9 cellular contexts compared by ENCODE assay signal in the genomic region with DNA sequence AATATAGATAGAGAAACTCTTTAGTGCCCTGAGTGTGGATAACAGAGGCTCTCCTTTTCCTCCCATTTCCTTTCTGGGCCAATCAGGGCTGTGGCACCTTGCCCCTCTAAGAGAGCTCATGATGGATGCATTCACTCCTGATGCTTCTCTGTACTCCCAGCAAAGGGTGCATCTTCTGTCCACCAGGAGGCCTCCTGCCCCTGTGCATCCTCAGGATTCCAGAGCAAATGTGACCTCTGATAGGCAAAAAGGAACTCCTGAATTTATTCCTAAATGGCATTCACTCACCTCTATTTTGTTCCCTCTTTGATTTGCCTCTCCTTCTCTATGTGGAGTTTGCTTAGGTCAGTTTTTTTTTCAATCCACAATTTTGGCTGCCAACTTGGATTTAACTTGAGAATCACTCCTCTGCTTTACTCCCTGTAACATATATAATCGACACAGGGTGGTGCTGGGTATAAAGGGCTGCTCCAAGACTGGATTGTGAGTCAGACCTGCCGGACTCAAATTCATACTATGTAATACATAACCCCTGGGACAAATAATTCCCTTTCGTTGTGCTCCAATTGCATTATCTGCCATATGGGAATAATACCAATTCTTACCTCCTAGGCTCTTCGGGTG. TPM values are rescaled to one million over a fixed set of nuclear protein-coding genes. Genes with fewer than 3 reads are reported as not detected.
DNase-seq lines count a peak whose midpoint lies in the region; ATAC-seq and TF ChIP-seq lines count a peak whose summit lies in the region.
"Had no signal": no experiment of that assay in that cellular context is flagged by ENCODE, and none has a peak within 500 bp of the region (broad histone marks: within the 10 kb centered on the region; RNA-seq: fewer than 3 reads in every experiment).

No MANE protein-coding gene starts in this region.

- no peaks in the 10 kb centered on the region for H3K36me3 ChIP-seq in kidney epithelial cell (ENCODE audit: control insufficient read depth, insufficient read depth, low read length)
- no peaks in the 10 kb centered on the region for H3K36me3 ChIP-seq in body of pancreas (replicated peaks in 1 of 2; ENCODE audit: insufficient read depth in 1 of 2, low read depth in 2 of 2)

- H3K27me3 ChIP-seq in kidney epithelial cell (ENCODE audit: control insufficient read depth, insufficient read depth, low read length) (no peaks in the 10 kb centered on the region), body of pancreas (no peaks in the 10 kb centered on the region)

- no peaks in the 10 kb centered on the region for H3K4me1 ChIP-seq in body of pancreas

- no peak overlapping the region for H3K4me3 Mint-ChIP-seq in naive thymus-derived CD8-positive, alpha-beta T cell
- H3K4me3 Mint-ChIP-seq in activated T-helper 2 cell treated with anti-CD3 and anti-CD28 coated beads, Interferon-gamma antibody, Interleukin-2, Interleukin-4, amounts not matched to agents 10 μg/mL and 5 μg/mL and 100 μg/mL, durations not matched to agents 14 hours and 24 hours and 36 hours (ENCODE audit: low read depth) = no peak overlapping the region

- no peaks in the 10 kb centered on the region for H3K9me3 ChIP-seq in body of pancreas

- peak; percentile 49 for TF ChIP-seq CTCF in kidney epithelial cell (IDR thresholded peaks at IDR 0.05; ENCODE audit: insufficient read depth, low read length, poor library complexity, severe bottlenecking)
- peak in 2 of 7 experiments; percentile 16 to 30 for TF ChIP-seq CTCF in body of pancreas (IDR thresholded peaks at IDR 0.05)

- 49 to 56% methylated on average over 4 of the region's 4 CpGs for WGBS in body of pancreas, 2 donors

- TF ChIP-seq POLR2A in body of pancreas (IDR thresholded peaks at IDR 0.05) = no peak

- no peak overlapping the region for H3K27ac Mint-ChIP-seq in naive thymus-derived CD8-positive, alpha-beta T cell
- H3K27ac Mint-ChIP-seq in activated T-helper 2 cell treated with anti-CD3 and anti-CD28 coated beads, Interferon-gamma antibody, Interleukin-2, Interleukin-4, amounts not matched to agents 10 μg/mL and 5 μg/mL and 100 μg/mL, durations not matched to agents 14 hours and 24 hours and 36 hours = no peak overlapping the region

- DNase-seq in EH (ENCODE audit: low read depth) (peak; percentile 32), kidney epithelial cell (ENCODE audit: low read depth) (no peak), body of pancreas (no peak)
- no peak for DNase-seq in naive thymus-derived CD8-positive, alpha-beta T cell
- no peak for DNase-seq in activated T-helper 2 cell treated with anti-CD3 and anti-CD28 coated beads, Interferon-gamma antibody, Interleukin-2, Interleukin-4, amounts not matched to agents 10 μg/mL and 5 μg/mL and 100 μg/mL, durations not matched to agents 14 hours and 24 hours and 36 hours (ENCODE audit: low spot score)

- POLR2A ChIA-PET in naive thymus-derived CD8-positive, alpha-beta T cell (lab: Charles Lee) = no interaction called here

- peaks cover 12 to 32% (median 26%) of the 10 kb centered on the region in 5 donors for H3K27me3 Mint-ChIP-seq in naive thymus-derived CD8-positive, alpha-beta T cell
- H3K27me3 Mint-ChIP-seq in activated T-helper 2 cell treated with anti-CD3 and anti-CD28 coated beads, Interferon-gamma antibody, Interleukin-2, Interleukin-4, amounts not matched to agents 10 μg/mL and 5 μg/mL and 100 μg/mL, durations not matched to agents 14 hours and 24 hours and 36 hours (ENCODE audit: low read depth) = peaks cover 23% of the 10 kb centered on the region

- ATAC-seq in HG03432 (IDR thresholded peaks at IDR 0.05; ENCODE audit: unreplicated experiment) (peak; percentile 47), SK-N-SH treated with all-trans-retinoic acid at 6 μM for 48 hours (peak; percentile 98), HG02852 (IDR thresholded peaks at IDR 0.05; ENCODE audit: unreplicated experiment) (no peak), body of pancreas (no peak)
- ATAC-seq in naive thymus-derived CD8-positive, alpha-beta T cell = no peak

- no peaks in the 10 kb centered on the region for H3K36me3 Mint-ChIP-seq in naive thymus-derived CD8-positive, alpha-beta T cell
- no peaks in the 10 kb centered on the region for H3K36me3 Mint-ChIP-seq in activated T-helper 2 cell treated with anti-CD3 and anti-CD28 coated beads, Interferon-gamma antibody, Interleukin-2, Interleukin-4, amounts not matched to agents 10 μg/mL and 5 μg/mL and 100 μg/mL, durations not matched to agents 14 hours and 24 hours and 36 hours (ENCODE audit: low read depth)

- no peaks in the 10 kb centered on the region for H3K4me1 Mint-ChIP-seq in naive thymus-derived CD8-positive, alpha-beta T cell
- H3K4me1 Mint-ChIP-seq in activated T-helper 2 cell treated with anti-CD3 and anti-CD28 coated beads, Interferon-gamma antibody, Interleukin-2, Interleukin-4, amounts not matched to agents 10 μg/mL and 5 μg/mL and 100 μg/mL, durations not matched to agents 14 hours and 24 hours and 36 hours (ENCODE audit: low read depth) = no peaks in the 10 kb centered on the region

- H3K27ac ChIP-seq in body of pancreas = no peak overlapping the region

- H3K9me3 Mint-ChIP-seq in naive thymus-derived CD8-positive, alpha-beta T cell = peaks cover 0 to 3% (median 0%) of the 10 kb centered on the region in 9 donors
- H3K9me3 Mint-ChIP-seq in activated T-helper 2 cell treated with anti-CD3 and anti-CD28 coated beads, Interferon-gamma antibody, Interleukin-2, Interleukin-4, amounts not matched to agents 10 μg/mL and 5 μg/mL and 100 μg/mL, durations not matched to agents 14 hours and 24 hours and 36 hours = no peaks in the 10 kb centered on the region

- H3K4me3 ChIP-seq in kidney epithelial cell (ENCODE audit: low read depth, low read length) = no peak overlapping the region
- no peak overlapping the region for H3K4me3 ChIP-seq in body of pancreas

- intact Hi-C loops in body of pancreas (cut with DNase I) = no loop called here
- intact Hi-C loops in activated T-helper 2 cell treated with anti-CD3 and anti-CD28 coated beads, Interferon-gamma antibody, Interleukin-2, Interleukin-4, amounts not matched to agents 10 μg/mL and 5 μg/mL and 100 μg/mL, durations not matched to agents 14 hours and 24 hours and 36 hours (cut with micrococcal nuclease) = no loop called here

TF ChIP-seq in SK-N-SH treated with all-trans-retinoic acid at 6 μM for 48 hours, 23 proteins besides CTCF, POLR2A, EP300 and RAD21:
- TF ChIP-seq, protein P1, sequence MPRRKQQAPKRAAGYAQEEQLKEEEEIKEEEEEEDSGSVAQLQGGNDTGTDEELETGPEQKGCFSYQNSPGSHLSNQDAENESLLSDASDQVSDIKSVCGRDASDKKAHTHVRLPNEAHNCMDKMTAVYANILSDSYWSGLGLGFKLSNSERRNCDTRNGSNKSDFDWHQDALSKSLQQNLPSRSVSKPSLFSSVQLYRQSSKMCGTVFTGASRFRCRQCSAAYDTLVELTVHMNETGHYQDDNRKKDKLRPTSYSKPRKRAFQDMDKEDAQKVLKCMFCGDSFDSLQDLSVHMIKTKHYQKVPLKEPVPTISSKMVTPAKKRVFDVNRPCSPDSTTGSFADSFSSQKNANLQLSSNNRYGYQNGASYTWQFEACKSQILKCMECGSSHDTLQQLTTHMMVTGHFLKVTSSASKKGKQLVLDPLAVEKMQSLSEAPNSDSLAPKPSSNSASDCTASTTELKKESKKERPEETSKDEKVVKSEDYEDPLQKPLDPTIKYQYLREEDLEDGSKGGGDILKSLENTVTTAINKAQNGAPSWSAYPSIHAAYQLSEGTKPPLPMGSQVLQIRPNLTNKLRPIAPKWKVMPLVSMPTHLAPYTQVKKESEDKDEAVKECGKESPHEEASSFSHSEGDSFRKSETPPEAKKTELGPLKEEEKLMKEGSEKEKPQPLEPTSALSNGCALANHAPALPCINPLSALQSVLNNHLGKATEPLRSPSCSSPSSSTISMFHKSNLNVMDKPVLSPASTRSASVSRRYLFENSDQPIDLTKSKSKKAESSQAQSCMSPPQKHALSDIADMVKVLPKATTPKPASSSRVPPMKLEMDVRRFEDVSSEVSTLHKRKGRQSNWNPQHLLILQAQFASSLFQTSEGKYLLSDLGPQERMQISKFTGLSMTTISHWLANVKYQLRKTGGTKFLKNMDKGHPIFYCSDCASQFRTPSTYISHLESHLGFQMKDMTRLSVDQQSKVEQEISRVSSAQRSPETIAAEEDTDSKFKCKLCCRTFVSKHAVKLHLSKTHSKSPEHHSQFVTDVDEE (CRISPR knock-in tag; IDR thresholded peaks at IDR 0.05) = no peak
- TF ChIP-seq ZNF565 (CRISPR knock-in tag; conservative IDR thresholded peaks at IDR 0.05; ENCODE audit: low read depth) (no peak), OSR1 (CRISPR knock-in tag; IDR thresholded peaks at IDR 0.05) (no peak)

RNA-seq across cellular contexts. Expression of a gene that starts 1.1 kb away (rescaled TPM):
- total RNA-seq in kidney epithelial cell (not detected in 2 replicates), body of pancreas (not detected)
- not detected for total RNA-seq in naive thymus-derived CD8-positive, alpha-beta T cell
- not detected for polyA plus RNA-seq in naive thymus-derived CD8-positive, alpha-beta T cell
- total RNA-seq in activated T-helper 2 cell treated with anti-CD3 and anti-CD28 coated beads, Interferon-gamma antibody, Interleukin-2, Interleukin-4, amounts not matched to agents 10 μg/mL and 5 μg/mL and 100 μg/mL, durations not matched to agents 14 hours and 24 hours and 36 hours = not detected in 2 replicates
- total RNA-seq: mononuclear cell had no signal

RNA-seq across cellular contexts. Expression of a gene that starts 39.1 kb away (rescaled TPM):
- total RNA-seq in kidney epithelial cell = not detected in 2 replicates
- total RNA-seq in naive thymus-derived CD8-positive, alpha-beta T cell = not detected
- not detected for polyA plus RNA-seq in naive thymus-derived CD8-positive, alpha-beta T cell
- total RNA-seq in body of pancreas = not detected
- total RNA-seq in activated T-helper 2 cell treated with anti-CD3 and anti-CD28 coated beads, Interferon-gamma antibody, Interleukin-2, Interleukin-4, amounts not matched to agents 10 μg/mL and 5 μg/mL and 100 μg/mL, durations not matched to agents 14 hours and 24 hours and 36 hours = not detected in 2 replicates
- total RNA-seq: mononuclear cell had no signal

Comparison
In these comparisons a context has a peak if more than half of its experiments do, and no peak if none do; other contexts are left out.
1. ATAC-seq: peak in HG03432 (single experiment) and SK-N-SH treated with all-trans-retinoic acid at 6 μM for 48 hours (single experiment); none in HG02852 (single experiment), naive thymus-derived CD8-positive, alpha-beta T cell (0 of 2) and body of pancreas (single experiment).